Comparison of ENCODE assay signal across 1 cellular context in genomic region chr21:37348664-37349063, GRCh38.
TF ChIP-seq lines count a peak whose summit lies in the region.

No MANE protein-coding gene starts in this region.

TF ChIP-seq in K562, 482 proteins besides CTCF, POLR2A, EP300 and RAD21 (continued from another document and continues in another):
- TF ChIP-seq ETV6 (IDR thresholded peaks at IDR 0.05; ENCODE audit: borderline replicate concordance in 1 of 2, low read depth in 2 of 2, low read length in 1 of 2) (no peak), ETV6 (CRISPR knock-in tag; IDR thresholded peaks at IDR 0.05; ENCODE audit: borderline replicate concordance) (no peak), RCOR1 (IDR thresholded peaks at IDR 0.05; ENCODE audit: borderline replicate concordance in 1 of 2, low read depth in 2 of 2, low read length in 2 of 2) (peak in 1 of 2 experiments; percentile 65; a peak in 2 of 4 replicates), THRB (CRISPR knock-in tag; conservative IDR thresholded peaks at IDR 0.05) (no peak), PYGO2 (tag; IDR thresholded peaks at IDR 0.05) (no peak), KLF1 (tag; IDR thresholded peaks at IDR 0.05) (no peak), TAF7 (tag; IDR thresholded peaks at IDR 0.05) (no peak), RBM22 (IDR thresholded peaks at IDR 0.05; ENCODE audit: low read depth, low read length, poor library complexity, severe bottlenecking) (no peak), ZBTB33 (CRISPR knock-in tag; IDR thresholded peaks at IDR 0.05) (no peak), ZNF699 (CRISPR knock-in tag; IDR thresholded peaks at IDR 0.05; ENCODE audit: insufficient replicate concordance) (no peak), RBM25 (IDR thresholded peaks at IDR 0.05; ENCODE audit: low read depth, low read length, severe bottlenecking) (no peak), E2F1 (CRISPR knock-in tag; IDR thresholded peaks at IDR 0.05) (no peak), ZNF277 (CRISPR knock-in tag; IDR thresholded peaks at IDR 0.05; ENCODE audit: borderline replicate concordance) (no peak), ARID1B (IDR thresholded peaks at IDR 0.05) (0 out of 2 replicates have a peak, but pooled peaks have one; percentile 11), POLR2H (tag; IDR thresholded peaks at IDR 0.05; ENCODE audit: low read depth) (no peak), TBP (optimal IDR thresholded peaks at IDR 0.05; ENCODE audit: low read depth, low read length) (no peak)
- TF ChIP-seq, protein P1, sequence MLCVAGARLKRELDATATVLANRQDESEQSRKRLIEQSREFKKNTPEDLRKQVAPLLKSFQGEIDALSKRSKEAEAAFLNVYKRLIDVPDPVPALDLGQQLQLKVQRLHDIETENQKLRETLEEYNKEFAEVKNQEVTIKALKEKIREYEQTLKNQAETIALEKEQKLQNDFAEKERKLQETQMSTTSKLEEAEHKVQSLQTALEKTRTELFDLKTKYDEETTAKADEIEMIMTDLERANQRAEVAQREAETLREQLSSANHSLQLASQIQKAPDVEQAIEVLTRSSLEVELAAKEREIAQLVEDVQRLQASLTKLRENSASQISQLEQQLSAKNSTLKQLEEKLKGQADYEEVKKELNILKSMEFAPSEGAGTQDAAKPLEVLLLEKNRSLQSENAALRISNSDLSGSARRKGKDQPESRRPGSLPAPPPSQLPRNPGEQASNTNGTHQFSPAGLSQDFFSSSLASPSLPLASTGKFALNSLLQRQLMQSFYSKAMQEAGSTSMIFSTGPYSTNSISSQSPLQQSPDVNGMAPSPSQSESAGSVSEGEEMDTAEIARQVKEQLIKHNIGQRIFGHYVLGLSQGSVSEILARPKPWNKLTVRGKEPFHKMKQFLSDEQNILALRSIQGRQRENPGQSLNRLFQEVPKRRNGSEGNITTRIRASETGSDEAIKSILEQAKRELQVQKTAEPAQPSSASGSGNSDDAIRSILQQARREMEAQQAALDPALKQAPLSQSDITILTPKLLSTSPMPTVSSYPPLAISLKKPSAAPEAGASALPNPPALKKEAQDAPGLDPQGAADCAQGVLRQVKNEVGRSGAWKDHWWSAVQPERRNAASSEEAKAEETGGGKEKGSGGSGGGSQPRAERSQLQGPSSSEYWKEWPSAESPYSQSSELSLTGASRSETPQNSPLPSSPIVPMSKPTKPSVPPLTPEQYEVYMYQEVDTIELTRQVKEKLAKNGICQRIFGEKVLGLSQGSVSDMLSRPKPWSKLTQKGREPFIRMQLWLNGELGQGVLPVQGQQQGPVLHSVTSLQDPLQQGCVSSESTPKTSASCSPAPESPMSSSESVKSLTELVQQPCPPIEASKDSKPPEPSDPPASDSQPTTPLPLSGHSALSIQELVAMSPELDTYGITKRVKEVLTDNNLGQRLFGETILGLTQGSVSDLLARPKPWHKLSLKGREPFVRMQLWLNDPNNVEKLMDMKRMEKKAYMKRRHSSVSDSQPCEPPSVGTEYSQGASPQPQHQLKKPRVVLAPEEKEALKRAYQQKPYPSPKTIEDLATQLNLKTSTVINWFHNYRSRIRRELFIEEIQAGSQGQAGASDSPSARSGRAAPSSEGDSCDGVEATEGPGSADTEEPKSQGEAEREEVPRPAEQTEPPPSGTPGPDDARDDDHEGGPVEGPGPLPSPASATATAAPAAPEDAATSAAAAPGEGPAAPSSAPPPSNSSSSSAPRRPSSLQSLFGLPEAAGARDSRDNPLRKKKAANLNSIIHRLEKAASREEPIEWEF (CRISPR knock-in tag; IDR thresholded peaks at IDR 0.05), result no peak
- TF ChIP-seq, protein P2, sequence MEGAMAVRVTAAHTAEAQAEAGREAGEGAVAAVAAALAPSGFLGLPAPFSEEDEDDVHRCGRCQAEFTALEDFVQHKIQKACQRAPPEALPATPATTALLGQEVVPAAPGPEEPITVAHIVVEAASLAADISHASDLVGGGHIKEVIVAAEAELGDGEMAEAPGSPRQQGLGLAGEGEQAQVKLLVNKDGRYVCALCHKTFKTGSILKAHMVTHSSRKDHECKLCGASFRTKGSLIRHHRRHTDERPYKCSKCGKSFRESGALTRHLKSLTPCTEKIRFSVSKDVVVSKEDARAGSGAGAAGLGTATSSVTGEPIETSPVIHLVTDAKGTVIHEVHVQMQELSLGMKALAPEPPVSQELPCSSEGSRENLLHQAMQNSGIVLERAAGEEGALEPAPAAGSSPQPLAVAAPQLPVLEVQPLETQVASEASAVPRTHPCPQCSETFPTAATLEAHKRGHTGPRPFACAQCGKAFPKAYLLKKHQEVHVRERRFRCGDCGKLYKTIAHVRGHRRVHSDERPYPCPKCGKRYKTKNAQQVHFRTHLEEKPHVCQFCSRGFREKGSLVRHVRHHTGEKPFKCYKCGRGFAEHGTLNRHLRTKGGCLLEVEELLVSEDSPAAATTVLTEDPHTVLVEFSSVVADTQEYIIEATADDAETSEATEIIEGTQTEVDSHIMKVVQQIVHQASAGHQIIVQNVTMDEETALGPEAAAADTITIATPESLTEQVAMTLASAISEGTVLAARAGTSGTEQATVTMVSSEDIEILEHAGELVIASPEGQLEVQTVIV (CRISPR knock-in tag; IDR thresholded peaks at IDR 0.05; ENCODE audit: borderline replicate concordance), result no peak
- TF ChIP-seq, protein P3, sequence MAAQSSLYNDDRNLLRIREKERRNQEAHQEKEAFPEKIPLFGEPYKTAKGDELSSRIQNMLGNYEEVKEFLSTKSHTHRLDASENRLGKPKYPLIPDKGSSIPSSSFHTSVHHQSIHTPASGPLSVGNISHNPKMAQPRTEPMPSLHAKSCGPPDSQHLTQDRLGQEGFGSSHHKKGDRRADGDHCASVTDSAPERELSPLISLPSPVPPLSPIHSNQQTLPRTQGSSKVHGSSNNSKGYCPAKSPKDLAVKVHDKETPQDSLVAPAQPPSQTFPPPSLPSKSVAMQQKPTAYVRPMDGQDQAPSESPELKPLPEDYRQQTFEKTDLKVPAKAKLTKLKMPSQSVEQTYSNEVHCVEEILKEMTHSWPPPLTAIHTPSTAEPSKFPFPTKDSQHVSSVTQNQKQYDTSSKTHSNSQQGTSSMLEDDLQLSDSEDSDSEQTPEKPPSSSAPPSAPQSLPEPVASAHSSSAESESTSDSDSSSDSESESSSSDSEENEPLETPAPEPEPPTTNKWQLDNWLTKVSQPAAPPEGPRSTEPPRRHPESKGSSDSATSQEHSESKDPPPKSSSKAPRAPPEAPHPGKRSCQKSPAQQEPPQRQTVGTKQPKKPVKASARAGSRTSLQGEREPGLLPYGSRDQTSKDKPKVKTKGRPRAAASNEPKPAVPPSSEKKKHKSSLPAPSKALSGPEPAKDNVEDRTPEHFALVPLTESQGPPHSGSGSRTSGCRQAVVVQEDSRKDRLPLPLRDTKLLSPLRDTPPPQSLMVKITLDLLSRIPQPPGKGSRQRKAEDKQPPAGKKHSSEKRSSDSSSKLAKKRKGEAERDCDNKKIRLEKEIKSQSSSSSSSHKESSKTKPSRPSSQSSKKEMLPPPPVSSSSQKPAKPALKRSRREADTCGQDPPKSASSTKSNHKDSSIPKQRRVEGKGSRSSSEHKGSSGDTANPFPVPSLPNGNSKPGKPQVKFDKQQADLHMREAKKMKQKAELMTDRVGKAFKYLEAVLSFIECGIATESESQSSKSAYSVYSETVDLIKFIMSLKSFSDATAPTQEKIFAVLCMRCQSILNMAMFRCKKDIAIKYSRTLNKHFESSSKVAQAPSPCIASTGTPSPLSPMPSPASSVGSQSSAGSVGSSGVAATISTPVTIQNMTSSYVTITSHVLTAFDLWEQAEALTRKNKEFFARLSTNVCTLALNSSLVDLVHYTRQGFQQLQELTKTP (IDR thresholded peaks at IDR 0.05; ENCODE audit: low read depth in 1 of 2, partially characterized antibody in 2 of 2), result peak in 1 of 2 experiments; percentile 37
- TF ChIP-seq, protein P4, sequence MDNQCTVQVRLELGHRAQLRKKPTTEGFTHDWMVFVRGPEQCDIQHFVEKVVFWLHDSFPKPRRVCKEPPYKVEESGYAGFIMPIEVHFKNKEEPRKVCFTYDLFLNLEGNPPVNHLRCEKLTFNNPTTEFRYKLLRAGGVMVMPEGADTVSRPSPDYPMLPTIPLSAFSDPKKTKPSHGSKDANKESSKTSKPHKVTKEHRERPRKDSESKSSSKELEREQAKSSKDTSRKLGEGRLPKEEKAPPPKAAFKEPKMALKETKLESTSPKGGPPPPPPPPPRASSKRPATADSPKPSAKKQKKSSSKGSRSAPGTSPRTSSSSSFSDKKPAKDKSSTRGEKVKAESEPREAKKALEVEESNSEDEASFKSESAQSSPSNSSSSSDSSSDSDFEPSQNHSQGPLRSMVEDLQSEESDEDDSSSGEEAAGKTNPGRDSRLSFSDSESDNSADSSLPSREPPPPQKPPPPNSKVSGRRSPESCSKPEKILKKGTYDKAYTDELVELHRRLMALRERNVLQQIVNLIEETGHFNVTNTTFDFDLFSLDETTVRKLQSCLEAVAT (IDR thresholded peaks at IDR 0.05), result peak in 1 of 2 experiments; percentile 19; a peak in 1 of 4 replicates
